In the genomic region with DNA sequence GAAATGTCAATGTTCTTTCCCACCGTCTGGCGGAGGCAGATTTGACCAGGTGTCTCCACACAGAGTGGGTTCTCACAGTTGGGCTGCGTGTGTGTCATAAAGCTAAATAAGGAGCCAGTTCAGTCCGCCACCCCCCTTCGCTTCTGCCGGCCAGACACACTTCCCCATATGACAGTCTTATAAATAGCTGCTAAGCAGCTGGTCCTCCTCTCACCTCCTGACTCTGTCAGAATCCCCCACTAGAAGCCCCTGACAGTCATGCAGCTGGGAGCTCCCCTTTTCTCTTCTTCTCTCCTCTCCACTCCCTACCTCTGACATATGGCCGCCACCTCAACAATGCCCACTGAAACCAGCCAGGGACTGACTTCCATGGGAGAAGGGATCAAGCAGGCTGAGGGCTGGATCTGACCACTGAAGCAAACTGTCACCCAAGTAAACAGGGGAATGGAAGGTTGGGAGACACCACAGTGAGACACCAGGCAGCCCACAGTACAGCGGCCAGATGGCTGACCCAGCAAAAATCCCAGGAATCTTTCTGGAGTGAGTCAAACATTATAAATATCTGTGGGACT, we compare ENCODE assay signal across 12 cellular contexts.
DNase-seq lines count a peak whose midpoint lies in the region; ATAC-seq, FAIRE-seq and TF ChIP-seq lines count a peak whose summit lies in the region.
"Had no signal": no experiment of that assay in that cellular context is flagged by ENCODE, and none has a peak within 500 bp of the region (broad histone marks: within the 10 kb centered on the region; RNA-seq: fewer than 3 reads in every experiment).

No MANE protein-coding gene starts in this region.

- peak; percentile 78 for ATAC-seq in GM21526 (IDR thresholded peaks at IDR 0.05; ENCODE audit: low FRiP score, unreplicated experiment)
- ATAC-seq in HG03565 (IDR thresholded peaks at IDR 0.05; ENCODE audit: unreplicated experiment): peak; percentile 71

- TF ChIP-seq CTCF in fibroblast of the aortic adventitia (IDR thresholded peaks at IDR 0.05; ENCODE audit: insufficient read depth, low read length): no peak
- no peak for TF ChIP-seq CTCF in RWPE1 (conservative IDR thresholded peaks at IDR 0.05; ENCODE audit: low read depth)

- no peak for FAIRE-seq in GM19239 (lab: Jason Lieb, UNC)

- H3K27ac ChIP-seq in RWPE1: no peak overlapping the region

- H3K4me3 ChIP-seq in fibroblast of the aortic adventitia (ENCODE audit: low read depth, low read length): no peak overlapping the region
- H3K4me3 ChIP-seq: lung had no signal

- POLR2A ChIA-PET in RWPE1 (lab: Yijun Ruan, JAX; ENCODE audit: low non-redundant PET): no interaction called here

- DNase-seq in ELR (ENCODE audit: low read depth) (peak; percentile 59), fibroblast of the aortic adventitia (ENCODE audit: low read depth) (peak; percentile 9), GM19239 (ENCODE audit: insufficient read length, low spot score) (no peak), RWPE1 (ENCODE audit: low spot score) (no peak), hippocampal formation (lab: John Stamatoyannopoulos, UW) (no peak)
- DNase-seq in stimulated activated CD4-positive, alpha-beta T cell treated with anti-CD3 and anti-CD28 coated beads, Interleukin-2, amount 100 ng/mL, for 24 hours: no peak
- DNase-seq: activated naive CD4-positive, alpha-beta T cell treated with anti-CD3 and anti-CD28 coated beads, Interleukin-2, amount 50 U/mL, for 16 hours; DMS153; NCI-H526 had no signal

- CTCF ChIA-PET in RWPE1 (lab: Yijun Ruan, JAX): no interaction called here

Comparison
In these comparisons a context has a peak if more than half of its experiments do, and no peak if none do; other contexts are left out.
1. DNase-seq: peak in ELR (single experiment) and fibroblast of the aortic adventitia (single experiment); none in GM19239 (single experiment), RWPE1 (single experiment), hippocampal formation (0 of 2) and stimulated activated CD4-positive, alpha-beta T cell treated with anti-CD3 and anti-CD28 coated beads, Interleukin-2, amount 100 ng/mL, for 24 hours (0 of 2).